ENCODE assay signal across 5 cellular contexts in genomic region chr11:39432929-39433328, GRCh38.
"Had no signal": no experiment of that assay in that cellular context is flagged by ENCODE, and none has a peak within 500 bp of the region (broad histone marks: within the 10 kb centered on the region; RNA-seq: fewer than 3 reads in every experiment).

No MANE protein-coding gene starts in this region.

- DNase-seq: IMR-90 had no signal

- FAIRE-seq: HepG2, HTR-8/SVneo, K562 had no signal

- H3K4me3 ChIP-seq: K562 had no signal

- ATAC-seq: HepG2, K562 had no signal

- H3K27ac ChIP-seq: HL-60 had no signal
